20 cellular contexts compared by ENCODE assay signal in the genomic region with DNA sequence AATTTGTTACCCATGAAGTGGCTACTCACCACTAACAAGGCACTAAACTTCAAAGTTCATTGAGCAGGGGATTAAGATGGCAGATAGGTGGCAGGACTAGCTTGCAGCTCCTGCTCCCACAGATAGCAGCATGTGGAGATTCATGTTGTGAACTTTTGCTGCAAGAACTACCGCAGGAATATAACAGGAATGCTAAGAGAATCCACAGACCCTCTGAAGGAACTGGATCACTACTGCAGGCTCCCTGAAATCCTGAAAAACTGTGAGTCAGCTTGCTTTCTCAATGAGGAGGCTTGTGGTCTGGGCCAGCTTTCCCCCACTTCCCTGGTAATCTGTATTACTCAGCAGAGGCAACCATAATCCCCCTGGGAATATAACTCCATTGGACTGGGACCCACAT.
A peak's percentile ranks its signal among the peaks of the same experiment; 100 is the strongest.
DNase-seq lines count a peak whose midpoint lies in the region; ATAC-seq and TF ChIP-seq lines count a peak whose summit lies in the region.
"Had no signal": no experiment of that assay in that cellular context is flagged by ENCODE, and none has a peak within 500 bp of the region (broad histone marks: within the 10 kb centered on the region; RNA-seq: fewer than 3 reads in every experiment).

No MANE protein-coding gene starts in this region.

- H3K9me3 ChIP-seq in endodermal cell (ENCODE audit: control insufficient read depth, low read length) (peaks cover 5% of the 10 kb centered on the region), right atrium auricular region (no peaks in the 10 kb centered on the region)
- peaks cover 0 to 2% (median 0%) of the 10 kb centered on the region in 3 experiments for H3K9me3 ChIP-seq in naive thymus-derived CD4-positive, alpha-beta T cell (ENCODE audit: control insufficient read depth in 2 of 3, low read length in 3 of 3)
- H3K9me3 ChIP-seq: Caco-2 had no signal

- no peak overlapping the region for H3K27ac Mint-ChIP-seq in endodermal cell
- no peak overlapping the region for H3K27ac Mint-ChIP-seq in naive thymus-derived CD4-positive, alpha-beta T cell
- H3K27ac Mint-ChIP-seq in natural killer cell: no peak overlapping the region

- H3K4me3 Mint-ChIP-seq in endodermal cell: no peak overlapping the region
- no peak overlapping the region for H3K4me3 Mint-ChIP-seq in naive thymus-derived CD4-positive, alpha-beta T cell
- H3K4me3 Mint-ChIP-seq in natural killer cell: no peak overlapping the region

- H3K27ac ChIP-seq in endodermal cell (ENCODE audit: low read depth, low read length) (no peak overlapping the region), right atrium auricular region (no peak overlapping the region)
- H3K27ac ChIP-seq in naive thymus-derived CD4-positive, alpha-beta T cell (ENCODE audit: low read depth, low read length): no peak overlapping the region
- H3K27ac ChIP-seq: RWPE1 had no signal

- H3K4me3 ChIP-seq in endodermal cell (ENCODE audit: low read length) (no peak overlapping the region), right atrium auricular region (no peak overlapping the region)
- H3K4me3 ChIP-seq in naive thymus-derived CD4-positive, alpha-beta T cell (ENCODE audit: low read length): no peak overlapping the region

- H3K27me3 Mint-ChIP-seq in endodermal cell (ENCODE audit: insufficient read depth) (peaks cover 28% of the 10 kb centered on the region), natural killer cell (ENCODE audit: low read depth in 2 of 2) (no peaks in the 10 kb centered on the region)
- H3K27me3 Mint-ChIP-seq in naive thymus-derived CD4-positive, alpha-beta T cell: no peaks in the 10 kb centered on the region

- peak; percentile 3 for DNase-seq in H4 (ENCODE audit: low spot score)
- peak; percentile 1 for DNase-seq in T1000 (lab: John Stamatoyannopoulos, UW)
- DNase-seq in endodermal cell: no peak
- DNase-seq in renal cortical epithelial cell (ENCODE audit: low read depth): peak; percentile 27
- DNase-seq in naive thymus-derived CD4-positive, alpha-beta T cell: no peak
- DNase-seq in right atrium auricular region (ENCODE audit: low spot score): no peak
- no peak for DNase-seq in hypothalamus (lab: John Stamatoyannopoulos, UW)
- no peak for DNase-seq in natural killer cell
- DNase-seq: ACHN; AML-193; Caco-2; DMS153; H7; IMR-90; NCI-H1417; NCI-H187 treated with DMSO at 0.1 percent for 48 hours; NCI-H446; NK-92 treated with Interleukin-12 subunit alpha and Interleukin-12 subunit beta, amount 100 ng/mL, for 24 hours; OCI-M1 had no signal

- WGBS in endodermal cell (ENCODE audit: insufficient coverage in 1 of 2, insufficient read length in 1 of 2), 2 experiments: 96 to 100% methylated on average over 1 of the region's 1 CpG

- peak; percentile 20 for TF ChIP-seq CTCF in endodermal cell (conservative IDR thresholded peaks at IDR 0.05)
- TF ChIP-seq CTCF in right atrium auricular region (IDR thresholded peaks at IDR 0.05): no peak
- TF ChIP-seq CTCF in natural killer cell (IDR thresholded peaks at IDR 0.05): no peak

- POLR2A ChIA-PET in naive thymus-derived CD4-positive, alpha-beta T cell (lab: Charles Lee): no interaction called here

- intact Hi-C loops in naive thymus-derived CD4-positive, alpha-beta T cell (cut with micrococcal nuclease): no loop called here
- intact Hi-C loops in natural killer cell (cut with micrococcal nuclease): no loop called here

- H3K36me3 ChIP-seq in endodermal cell (ENCODE audit: control insufficient read depth, insufficient read depth, low read length): no peaks in the 10 kb centered on the region
- no peaks in the 10 kb centered on the region for H3K36me3 ChIP-seq in naive thymus-derived CD4-positive, alpha-beta T cell (ENCODE audit: control insufficient read depth in 2 of 3, insufficient read depth in 3 of 3, low read length in 3 of 3)
- H3K36me3 ChIP-seq in right atrium auricular region: no peaks in the 10 kb centered on the region

- CTCF ChIA-PET in naive thymus-derived CD4-positive, alpha-beta T cell (lab: Charles Lee): no interaction called here

- H3K9ac ChIP-seq in endodermal cell (ENCODE audit: extremely low read depth, low read length, poor library complexity, severe bottlenecking): no peak overlapping the region

- peaks cover 24% of the 10 kb centered on the region for H3K9me3 Mint-ChIP-seq in endodermal cell
- H3K9me3 Mint-ChIP-seq in naive thymus-derived CD4-positive, alpha-beta T cell: peaks cover 0 to 55% (median 12%) of the 10 kb centered on the region in 11 donors
- peaks cover 17 to 24% of the 10 kb centered on the region in 2 donors for H3K9me3 Mint-ChIP-seq in natural killer cell

- H3K27me3 ChIP-seq in endodermal cell (ENCODE audit: control insufficient read depth, insufficient read depth, low read length, poor library complexity, severe bottlenecking) (no peaks in the 10 kb centered on the region), right atrium auricular region (no peaks in the 10 kb centered on the region)
- H3K27me3 ChIP-seq in naive thymus-derived CD4-positive, alpha-beta T cell (ENCODE audit: control insufficient read depth in 2 of 2, insufficient read depth in 2 of 2, low read length in 2 of 2): no peaks in the 10 kb centered on the region

- H3K36me3 Mint-ChIP-seq in endodermal cell (ENCODE audit: low read depth) (no peaks in the 10 kb centered on the region), natural killer cell (peaks cover 11% of the 10 kb centered on the region)
- no peaks in the 10 kb centered on the region for H3K36me3 Mint-ChIP-seq in naive thymus-derived CD4-positive, alpha-beta T cell

- H3K4me1 Mint-ChIP-seq in endodermal cell: peaks cover 21% of the 10 kb centered on the region
- no peaks in the 10 kb centered on the region for H3K4me1 Mint-ChIP-seq in naive thymus-derived CD4-positive, alpha-beta T cell
- H3K4me1 Mint-ChIP-seq in natural killer cell: no peaks in the 10 kb centered on the region

- H3K4me1 ChIP-seq in endodermal cell (ENCODE audit: control insufficient read depth, insufficient read depth, low read length): no peaks in the 10 kb centered on the region
- H3K4me1 ChIP-seq in naive thymus-derived CD4-positive, alpha-beta T cell (ENCODE audit: control insufficient read depth in 2 of 2, insufficient read depth in 2 of 2, low read length in 2 of 2): no peaks in the 10 kb centered on the region
- H3K4me1 ChIP-seq in right atrium auricular region: no peaks in the 10 kb centered on the region
- H3K4me1 ChIP-seq: Caco-2 had no signal

- no peak for ATAC-seq in naive thymus-derived CD4-positive, alpha-beta T cell
- ATAC-seq in natural killer cell: no peak

Comparison
In these comparisons a context has a peak if more than half of its experiments do, and no peak if none do; other contexts are left out.
1. DNase-seq: peak in H4 (single experiment), T1000 (single experiment) and renal cortical epithelial cell (single experiment); none in endodermal cell (single experiment), naive thymus-derived CD4-positive, alpha-beta T cell (0 of 9), right atrium auricular region (single experiment), hypothalamus (0 of 51) and natural killer cell (single experiment).